Comparison of ENCODE assay signal across 8 cellular contexts in the genomic region with DNA sequence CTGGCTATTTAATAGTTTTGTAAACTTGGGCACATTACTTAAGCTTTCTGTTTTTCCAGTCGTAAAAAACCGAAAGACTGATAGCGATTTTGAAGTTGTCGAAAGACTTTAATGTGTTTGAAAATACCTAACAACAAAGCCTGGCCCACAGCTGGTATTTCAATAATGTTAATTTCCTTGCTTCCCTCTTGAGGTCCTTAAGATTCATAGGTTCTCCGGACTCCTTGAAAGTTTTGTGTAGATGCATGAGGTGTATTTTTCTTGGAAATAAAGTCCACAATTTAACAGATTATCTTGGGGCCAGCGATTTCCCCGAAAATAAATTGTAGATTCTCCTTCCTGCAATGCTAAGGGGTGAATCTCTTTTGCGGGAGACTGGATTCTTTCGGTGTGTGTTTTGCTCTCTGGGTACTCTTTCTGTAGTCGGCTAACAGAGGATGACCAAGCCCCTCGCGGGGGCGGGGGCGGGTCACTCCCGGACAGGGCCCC. TPM values are rescaled to one million over a fixed set of nuclear protein-coding genes. Genes with fewer than 3 reads are reported as not detected.
DNase-seq lines count a peak whose midpoint lies in the region; ATAC-seq, FAIRE-seq and TF ChIP-seq lines count a peak whose summit lies in the region.

No MANE protein-coding gene starts in this region.

- H2AK5ac ChIP-seq in neuronal stem cell (ENCODE audit: low read depth, low read length): no peak overlapping the region

- H3K27ac Mint-ChIP-seq in CD14-positive monocyte: peak overlapping the region; percentile 80 to 97 (median 92)

- peaks cover 22% of the 10 kb centered on the region for H3K4me1 Mint-ChIP-seq in CD14-positive monocyte

- DNase-seq in CD14-positive monocyte (ENCODE audit: low spot score): no peak
- no peak for DNase-seq in NT2/D1 (ENCODE audit: low read depth, low spot score)
- DNase-seq in neuronal stem cell (ENCODE audit: low spot score): no peak
- no peak for DNase-seq in GM19239 (ENCODE audit: insufficient read length, low spot score)
- no peak for DNase-seq in GM19240 (ENCODE audit: insufficient read length, low spot score)
- DNase-seq in NCI-H146 treated with DMSO at 0.1 percent for 48 hours (lab: John Stamatoyannopoulos, UW; ENCODE audit: unreplicated experiment): no peak

- no CpG with 5 or more reads among the region's 15 CpGs for WGBS in neuronal stem cell (ENCODE audit: extremely low coverage in 2 of 2, insufficient read length in 2 of 2, insufficient replicate concordance in 1 of 2), 2 donors

- no peak overlapping the region for H2BK15ac ChIP-seq in neuronal stem cell (ENCODE audit: low read length)

- H3K4me3 Mint-ChIP-seq in CD14-positive monocyte: peak overlapping the region; percentile 86 to 99

- peaks cover 20 to 26% of the 10 kb centered on the region in 2 donors for H3K36me3 Mint-ChIP-seq in CD14-positive monocyte

- peaks cover 31% of the 10 kb centered on the region for H3K36me3 ChIP-seq in NT2/D1 (ENCODE audit: insufficient read depth, insufficient read length, low read length)
- H3K36me3 ChIP-seq in endocrine pancreas (ENCODE audit: control insufficient read depth, insufficient read depth, low read length): peaks cover 2% of the 10 kb centered on the region
- peaks cover 10 to 32% of the 10 kb centered on the region in 2 donors for H3K36me3 ChIP-seq in neuronal stem cell (replicated peaks in 1 of 2; ENCODE audit: control insufficient read depth in 2 of 2, insufficient read depth in 2 of 2, low read length in 2 of 2)

- no peak overlapping the region for H2BK120ac ChIP-seq in neuronal stem cell (ENCODE audit: low read depth, low read length)

- no peak for ATAC-seq in GM19328 (IDR thresholded peaks at IDR 0.05; ENCODE audit: unreplicated experiment)

- H3K9ac ChIP-seq in NT2/D1 (ENCODE audit: insufficient read length, low read depth): peak overlapping the region; percentile 99
- peak overlapping the region; percentile 27 for H3K9ac ChIP-seq in endocrine pancreas (ENCODE audit: control insufficient read depth, insufficient read depth, low read length)
- no peak overlapping the region for H3K9ac ChIP-seq in neuronal stem cell (ENCODE audit: low read depth, low read length, poor library complexity)

- H3K4me1 ChIP-seq in NT2/D1 (ENCODE audit: insufficient read depth, insufficient read length) (peaks cover 8% of the 10 kb centered on the region), endocrine pancreas (ENCODE audit: control insufficient read depth, insufficient read depth, low read length) (peaks cover 9% of the 10 kb centered on the region), neuronal stem cell (ENCODE audit: control insufficient read depth in 2 of 2, insufficient read depth in 1 of 2, low read depth in 1 of 2, low read length in 2 of 2) (peaks cover 8 to 9% of the 10 kb centered on the region in 2 donors)

- peaks cover 0 to 7% (median 2%) of the 10 kb centered on the region in 7 donors for H3K9me3 Mint-ChIP-seq in CD14-positive monocyte

- H3K79me1 ChIP-seq in neuronal stem cell (ENCODE audit: low read depth, low read length): peaks cover 3% of the 10 kb centered on the region

- no peak for TF ChIP-seq CTCF in CD14-positive monocyte (IDR thresholded peaks at IDR 0.05)

- H3K4ac ChIP-seq in neuronal stem cell (ENCODE audit: low read length): no peak overlapping the region

- H2BK5ac ChIP-seq in neuronal stem cell (ENCODE audit: low read length): peak overlapping the region; percentile 43

- H2BK12ac ChIP-seq in neuronal stem cell (ENCODE audit: low read length): no peak overlapping the region

- intact Hi-C loops in CD14-positive monocyte (cut with micrococcal nuclease): loop anchor here (2.0 to 10.0 kb wide), 5 partner anchors 93 to 481 kb away; partner anchors contain the start of genes TAF12 (in 2 of the 2) and SESN2 (in 1 of the 2)

- no peaks in the 10 kb centered on the region for H3K27me3 ChIP-seq in NT2/D1 (ENCODE audit: insufficient read depth, insufficient read length)
- H3K27me3 ChIP-seq in endocrine pancreas (ENCODE audit: control insufficient read depth, insufficient read depth, low read length): no peaks in the 10 kb centered on the region
- H3K27me3 ChIP-seq in neuronal stem cell (ENCODE audit: control insufficient read depth in 3 of 3, insufficient read depth in 3 of 3, low read depth in 1 of 3, low read length in 3 of 3): no peaks in the 10 kb centered on the region

- H3K18ac ChIP-seq in neuronal stem cell (ENCODE audit: low read length): peak overlapping the region; percentile 33

- FAIRE-seq in GM19239 (lab: Jason Lieb, UNC): no peak

- H3K27ac ChIP-seq in neuronal stem cell (replicated peaks; ENCODE audit: low read length): peak overlapping the region; percentile 91

- H3K9me3 ChIP-seq in NT2/D1 (ENCODE audit: insufficient read depth, low read length): no peaks in the 10 kb centered on the region
- no peaks in the 10 kb centered on the region for H3K9me3 ChIP-seq in endocrine pancreas (ENCODE audit: control insufficient read depth, low read length)
- no peaks in the 10 kb centered on the region for H3K9me3 ChIP-seq in neuronal stem cell (replicated peaks in 1 of 2; ENCODE audit: control insufficient read depth in 2 of 2, insufficient read depth in 1 of 2, low read depth in 1 of 2, low read length in 2 of 2)

- peak overlapping the region; percentile 98 for H2AFZ ChIP-seq in neuronal stem cell (ENCODE audit: low read length)

- H4K8ac ChIP-seq in neuronal stem cell (ENCODE audit: low read depth, low read length): no peak overlapping the region

- no peak overlapping the region for H4K91ac ChIP-seq in neuronal stem cell (ENCODE audit: low read depth, low read length, poor library complexity)

- H3K4me3 ChIP-seq in NT2/D1 (ENCODE audit: insufficient read length, low read depth) (peak overlapping the region; percentile 99), endocrine pancreas (ENCODE audit: control insufficient read depth, insufficient read depth, low read length) (peak overlapping the region; percentile 76), neuronal stem cell (ENCODE audit: low read length in 2 of 2) (peak overlapping the region; percentile 66 to 71)

- H3K27me3 Mint-ChIP-seq in CD14-positive monocyte (ENCODE audit: low read depth in 3 of 3): peaks cover 0 to 2% (median 0%) of the 10 kb centered on the region in 3 donors

- H3K14ac ChIP-seq in neuronal stem cell (ENCODE audit: low read length): no peak overlapping the region

- no peak overlapping the region for H3K23ac ChIP-seq in neuronal stem cell (ENCODE audit: low read depth, low read length, poor library complexity)

- peak overlapping the region; percentile 54 for H3K4me2 ChIP-seq in neuronal stem cell (ENCODE audit: insufficient read depth, low read length, poor library complexity, severe bottlenecking)

RNA-seq across cellular contexts. Expression of gene YTHDF2, which starts 0.7 kb away (rescaled TPM):
- 10 to 100 TPM; 74.2 to 81.6 TPM for polyA plus RNA-seq in CD14-positive monocyte
- polyA plus RNA-seq in neuronal stem cell (2013, experiment 1 of 2): 85.6 TPM
- 86.8 TPM for polyA plus RNA-seq in neuronal stem cell (2013, experiment 2 of 2)
